ENCODE assay signal across 1 cellular context in the genomic region with DNA sequence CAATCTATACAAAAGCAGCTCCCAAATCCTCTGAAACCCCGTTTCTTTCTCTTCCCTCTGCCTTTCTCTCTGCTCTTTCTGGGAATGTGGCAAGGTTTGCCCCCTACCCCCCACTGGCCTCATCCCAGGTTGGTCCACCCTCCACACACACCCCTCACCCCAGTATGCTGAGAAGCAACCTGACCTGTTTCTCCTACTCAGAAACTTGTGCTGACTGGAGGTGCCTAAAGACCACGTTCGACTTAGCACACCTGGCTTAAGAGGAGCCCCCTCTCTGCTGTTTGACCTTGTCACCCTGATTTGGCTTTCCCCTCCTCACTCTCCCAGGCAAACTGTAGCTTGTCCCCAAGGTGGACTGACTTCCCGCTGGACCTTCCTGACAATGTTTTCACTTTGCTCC.
TF ChIP-seq lines count a peak whose summit lies in the region.

No MANE protein-coding gene starts in this region.

TF ChIP-seq in HepG2, 621 proteins besides CTCF, POLR2A, EP300 and RAD21:
- no peak for TF ChIP-seq NAIF1 (CRISPR knock-in tag; IDR thresholded peaks at IDR 0.05; ENCODE audit: borderline replicate concordance)
- 0 out of 2 replicates have a peak, but pooled peaks have one; percentile 3 for TF ChIP-seq GATAD1 (CRISPR knock-in tag; IDR thresholded peaks at IDR 0.05)
